Comparison of ENCODE assay signal across 8 cellular contexts in genomic region chr2:195535911-195536522, GRCh38.
DNase-seq lines count a peak whose midpoint lies in the region; ATAC-seq and TF ChIP-seq lines count a peak whose summit lies in the region.

No MANE protein-coding gene starts in this region.

- intact Hi-C loops in mammary epithelial cell (cut with micrococcal nuclease): no loop called here

- H3K27ac ChIP-seq in mammary epithelial cell (ENCODE audit: insufficient read depth, low read depth, low read length): no peak overlapping the region

- H4K20me1 ChIP-seq in mammary epithelial cell (ENCODE audit: insufficient read depth, low read length): no peaks in the 10 kb centered on the region

- no peak overlapping the region for H3K4me3 ChIP-seq in mammary epithelial cell (replicated peaks in 1 of 3; ENCODE audit: insufficient read depth in 1 of 3, low read depth in 2 of 3, low read length in 3 of 3)

- 89% methylated on average over 7 of the region's 7 CpGs for WGBS in mammary epithelial cell (ENCODE audit: low coverage, missing lambda C conversion rate)

- no peak overlapping the region for H2AFZ ChIP-seq in mammary epithelial cell (ENCODE audit: low read depth, low read length)

- no peaks in the 10 kb centered on the region for H3K27me3 Mint-ChIP-seq in T-helper 17 cell
- H3K27me3 Mint-ChIP-seq in activated naive CD8-positive, alpha-beta T cell treated with anti-CD3 and anti-CD28 coated beads, Interleukin-2, amount 10 ng/mL, durations not matched to agents 7 days and 5 days: no peaks in the 10 kb centered on the region

- H3K36me3 ChIP-seq in mammary epithelial cell (ENCODE audit: insufficient read depth, low read length): no peaks in the 10 kb centered on the region

- no TSS peak for BruUV-seq in mammary epithelial cell (replicated peaks; lab: Mats Ljungman, UMichigan)

- H3K36me3 Mint-ChIP-seq in T-helper 17 cell (ENCODE audit: low read depth): no peaks in the 10 kb centered on the region
- H3K36me3 Mint-ChIP-seq in activated naive CD8-positive, alpha-beta T cell treated with anti-CD3 and anti-CD28 coated beads, Interleukin-2, amount 10 ng/mL, durations not matched to agents 7 days and 5 days: peaks cover 39% of the 10 kb centered on the region

- dilution Hi-C loops in mammary epithelial cell (cut with HindIII; ENCODE audit: low sequenced_read_pairs): loop anchor here (5.0 kb wide), 1 partner anchor 36 kb away; no protein-coding TSS in a partner anchor

- POLR2A ChIA-PET in activated naive CD8-positive, alpha-beta T cell treated with anti-CD3 and anti-CD28 coated beads, Interleukin-2, amount 10 ng/mL, durations not matched to agents 7 days and 5 days (lab: Charles Lee): interaction anchor here (0.7 to 13.9 kb wide), 8 partner anchors 10 to 128 kb away, joined by 3 to 346 read pairs (median 6); partner anchors contain the start of gene SLC39A10

- peak; percentile 84 for ATAC-seq in GM19035 (IDR thresholded peaks at IDR 0.05; ENCODE audit: unreplicated experiment)
- ATAC-seq in HG03097 (IDR thresholded peaks at IDR 0.05; ENCODE audit: low FRiP score, unreplicated experiment): peak; percentile 94
- ATAC-seq in T-helper 17 cell: peak; percentile 83
- ATAC-seq in activated naive CD8-positive, alpha-beta T cell treated with anti-CD3 and anti-CD28 coated beads, Interleukin-2, amount 10 ng/mL, durations not matched to agents 7 days and 5 days (ENCODE audit: low read depth): peak; percentile 73

- peak overlapping the region; percentile 96 for H3K27ac Mint-ChIP-seq in T-helper 17 cell
- peak overlapping the region; percentile 95 for H3K27ac Mint-ChIP-seq in activated naive CD8-positive, alpha-beta T cell treated with anti-CD3 and anti-CD28 coated beads, Interleukin-2, amount 10 ng/mL, durations not matched to agents 7 days and 5 days

- CTCF ChIA-PET in mammary epithelial cell (lab: Charles Lee; ENCODE audit: low non-redundant PET): no interaction called here

- DNase-seq in T-helper 17 cell: peak in 2 of 3 donors; percentile 30 to 41
- DNase-seq in activated naive CD8-positive, alpha-beta T cell treated with anti-CD3 and anti-CD28 coated beads, Interleukin-2, amount 10 ng/mL, durations not matched to agents 7 days and 5 days: peak; percentile 62
- peak; percentile 44 to 50 for DNase-seq in stimulated activated CD4-positive, alpha-beta T cell treated with anti-CD3 and anti-CD28 coated beads, Interleukin-2, amount 100 ng/mL, for 48 hours
- DNase-seq in mammary epithelial cell: no peak
- DNase-seq in DMS 273 (lab: John Stamatoyannopoulos, UW; ENCODE audit: unreplicated experiment): no peak
- no peak for DNase-seq in NCI-H524 treated with DMSO at 0.1 percent for 48 hours (lab: John Stamatoyannopoulos, UW)

- peaks cover 50% of the 10 kb centered on the region for H3K4me1 Mint-ChIP-seq in T-helper 17 cell
- peaks cover 70% of the 10 kb centered on the region for H3K4me1 Mint-ChIP-seq in activated naive CD8-positive, alpha-beta T cell treated with anti-CD3 and anti-CD28 coated beads, Interleukin-2, amount 10 ng/mL, durations not matched to agents 7 days and 5 days

- peak overlapping the region; percentile 73 for H3K4me3 Mint-ChIP-seq in T-helper 17 cell
- peak overlapping the region; percentile 85 for H3K4me3 Mint-ChIP-seq in activated naive CD8-positive, alpha-beta T cell treated with anti-CD3 and anti-CD28 coated beads, Interleukin-2, amount 10 ng/mL, durations not matched to agents 7 days and 5 days

- H3K9me3 Mint-ChIP-seq in activated naive CD8-positive, alpha-beta T cell treated with anti-CD3 and anti-CD28 coated beads, Interleukin-2, amount 10 ng/mL, durations not matched to agents 7 days and 5 days: peaks cover 4% of the 10 kb centered on the region

- no peaks in the 10 kb centered on the region for H3K9me3 ChIP-seq in T-helper 17 cell (ENCODE audit: control insufficient read depth, low read length, poor library complexity, severe bottlenecking)
- H3K9me3 ChIP-seq in mammary epithelial cell (replicated peaks; ENCODE audit: insufficient read depth, low read length): no peaks in the 10 kb centered on the region

- peaks cover 19% of the 10 kb centered on the region for H3K4me1 ChIP-seq in mammary epithelial cell (ENCODE audit: insufficient read depth, low read length)

- H3K79me2 ChIP-seq in mammary epithelial cell (ENCODE audit: insufficient read depth, low read length): no peaks in the 10 kb centered on the region

- TF ChIP-seq CTCF in mammary epithelial cell (conservative IDR thresholded peaks at IDR 0.05 in 1 of 2, IDR thresholded peaks at IDR 0.05 in 1 of 2; ENCODE audit: extremely low read depth in 1 of 2, insufficient read depth in 1 of 2, low read depth in 1 of 2, low read length in 2 of 2): no peak

- in situ Hi-C loops in mammary epithelial cell (cut with MboI; ENCODE audit: low sequenced_read_pairs in 2 of 2): no loop called here

- no peak overlapping the region for H3K9ac ChIP-seq in mammary epithelial cell (ENCODE audit: insufficient read depth, low read length)

- H3K27me3 ChIP-seq in mammary epithelial cell (ENCODE audit: insufficient read depth, low read length): no peaks in the 10 kb centered on the region

- H3K4me2 ChIP-seq in mammary epithelial cell (ENCODE audit: insufficient read depth, low read depth, low read length): no peak overlapping the region

Comparison
In these comparisons a context has a peak if more than half of its experiments do, and no peak if none do; other contexts are left out.
1. DNase-seq: peak in T-helper 17 cell (2 of 3), activated naive CD8-positive, alpha-beta T cell treated with anti-CD3 and anti-CD28 coated beads, Interleukin-2, amount 10 ng/mL, durations not matched to agents 7 days and 5 days (single experiment) and stimulated activated CD4-positive, alpha-beta T cell treated with anti-CD3 and anti-CD28 coated beads, Interleukin-2, amount 100 ng/mL, for 48 hours (2 of 2); none in mammary epithelial cell (single experiment), DMS 273 (single experiment) and NCI-H524 treated with DMSO at 0.1 percent for 48 hours (single experiment).
2. Peak in every context shown above with its lines, with median percentiles within 50 percentile points of each other: ATAC-seq.